1 cellular context compared by ENCODE assay signal in genomic region chr15:89531796-89532537, GRCh38.
TF ChIP-seq lines count a peak whose summit lies in the region.

No MANE protein-coding gene starts in this region.

TF ChIP-seq in HepG2, 621 proteins besides CTCF, POLR2A, EP300 and RAD21:
- TF ChIP-seq ATF3 (CRISPR knock-in tag; IDR thresholded peaks at IDR 0.05) (no peak), ZNF12 (CRISPR knock-in tag; IDR thresholded peaks at IDR 0.05) (no peak), ZNF547 (CRISPR knock-in tag; IDR thresholded peaks at IDR 0.05) (no peak), YEATS4 (CRISPR knock-in tag; IDR thresholded peaks at IDR 0.05; ENCODE audit: borderline replicate concordance) (no peak), MXD3 (CRISPR knock-in tag; IDR thresholded peaks at IDR 0.05) (no peak), THAP9 (CRISPR knock-in tag; IDR thresholded peaks at IDR 0.05; ENCODE audit: borderline replicate concordance) (no peak), GMEB1 (CRISPR knock-in tag; IDR thresholded peaks at IDR 0.05; ENCODE audit: borderline replicate concordance) (no peak), ATF6 (CRISPR knock-in tag; conservative IDR thresholded peaks at IDR 0.05) (no peak), NCOA1 (CRISPR knock-in tag; IDR thresholded peaks at IDR 0.05) (no peak), NFAT5 (CRISPR knock-in tag; IDR thresholded peaks at IDR 0.05) (no peak), ZFY (CRISPR knock-in tag; IDR thresholded peaks at IDR 0.05) (no peak), GMEB2 (CRISPR knock-in tag; IDR thresholded peaks at IDR 0.05; ENCODE audit: low read depth) (no peak), HMGXB3 (CRISPR knock-in tag; IDR thresholded peaks at IDR 0.05; ENCODE audit: borderline replicate concordance) (no peak), MNT (IDR thresholded peaks at IDR 0.05) (no peak), ZBTB3 (CRISPR knock-in tag; IDR thresholded peaks at IDR 0.05; ENCODE audit: borderline replicate concordance, low read depth) (no peak), SMAD9 (CRISPR knock-in tag; IDR thresholded peaks at IDR 0.05) (no peak), NR2F2 (IDR thresholded peaks at IDR 0.05; ENCODE audit: borderline replicate concordance, low read depth) (no peak), KDM5A (IDR thresholded peaks at IDR 0.05; ENCODE audit: borderline replicate concordance, low read length) (no peak), KLF12 (CRISPR knock-in tag; IDR thresholded peaks at IDR 0.05; ENCODE audit: borderline replicate concordance) (no peak), CENPX (CRISPR knock-in tag; IDR thresholded peaks at IDR 0.05) (no peak)
